ENCODE assay signal across 1 cellular context in genomic region chr18:45954070-45954712, GRCh38.
TF ChIP-seq lines count a peak whose summit lies in the region.

No MANE protein-coding gene starts in this region.

TF ChIP-seq in SK-N-SH treated with all-trans-retinoic acid at 6 μM for 48 hours, 23 proteins besides CTCF, POLR2A, EP300 and RAD21 (continued from another document):
- no peak for TF ChIP-seq PATZ1 (CRISPR knock-in tag; IDR thresholded peaks at IDR 0.05; ENCODE audit: borderline replicate concordance)
- TF ChIP-seq ZFP30 (CRISPR knock-in tag; IDR thresholded peaks at IDR 0.05) = no peak
- no peak for TF ChIP-seq ARNTL (CRISPR knock-in tag; IDR thresholded peaks at IDR 0.05; ENCODE audit: borderline replicate concordance, low read depth)
